ENCODE assay signal across 16 cellular contexts in the genomic region with DNA sequence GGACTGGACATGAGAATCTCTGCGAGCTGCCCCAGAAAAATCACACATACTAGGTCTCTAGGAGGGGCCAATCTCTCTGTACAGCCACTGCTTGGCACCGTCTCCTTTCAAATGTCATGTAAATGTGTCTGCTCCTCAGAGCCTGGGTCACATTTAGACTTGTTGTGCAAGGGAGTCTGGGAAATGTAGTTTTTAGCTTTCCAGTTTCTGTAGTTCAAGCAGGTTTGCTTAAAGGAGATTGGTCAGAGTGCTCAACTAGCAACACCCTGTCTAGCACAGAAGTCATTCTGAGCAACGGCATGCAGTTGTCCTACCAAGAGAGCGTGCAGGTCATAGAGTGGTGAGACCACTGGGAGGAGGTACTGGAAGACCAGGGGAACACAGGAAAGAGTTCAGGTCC.
DNase-seq lines count a peak whose midpoint lies in the region; ATAC-seq and TF ChIP-seq lines count a peak whose summit lies in the region.
"Had no signal": no experiment of that assay in that cellular context is flagged by ENCODE, and none has a peak within 500 bp of the region (broad histone marks: within the 10 kb centered on the region; RNA-seq: fewer than 3 reads in every experiment).

No MANE protein-coding gene starts in this region.

- CTCF ChIA-PET in PC-3 (lab: Charles Lee): no interaction called here

- no peaks in the 10 kb centered on the region for H3K9me3 Mint-ChIP-seq in neural progenitor cell

- peaks cover 5% of the 10 kb centered on the region for H3K27me3 Mint-ChIP-seq in neural progenitor cell (ENCODE audit: insufficient read depth, low read depth)

- POLR2A ChIA-PET in PC-3 (lab: Charles Lee; ENCODE audit: unreplicated experiment): no interaction called here

- no TSS peak for BruUV-seq in PC-3 (replicated peaks; lab: Mats Ljungman, UMichigan)

- H3K4me1 Mint-ChIP-seq in neural progenitor cell: peaks cover 5% of the 10 kb centered on the region

- peaks cover 22% of the 10 kb centered on the region for H3K4me1 ChIP-seq in PC-3 (ENCODE audit: insufficient read depth, low read length)
- no peaks in the 10 kb centered on the region for H3K4me1 ChIP-seq in neural progenitor cell

- H3K9me2 ChIP-seq in PC-3 (replicated peaks; ENCODE audit: low read length): no peaks in the 10 kb centered on the region

- H3K27me3 ChIP-seq in H7 (ENCODE audit: control insufficient read depth, insufficient read depth, low read length) (no peaks in the 10 kb centered on the region), PC-3 (ENCODE audit: low read length) (no peaks in the 10 kb centered on the region), neural progenitor cell (no peaks in the 10 kb centered on the region)

- no peak overlapping the region for H3K27ac Mint-ChIP-seq in neural progenitor cell

- H3K36me3 ChIP-seq in H7 (replicated peaks; ENCODE audit: control insufficient read depth, insufficient read depth, low read length): no peaks in the 10 kb centered on the region
- H3K36me3 ChIP-seq in PC-3 (ENCODE audit: low read depth, low read length): no peaks in the 10 kb centered on the region
- H3K36me3 ChIP-seq in neural progenitor cell: no peaks in the 10 kb centered on the region
- H3K36me3 ChIP-seq: WERI-Rb-1 had no signal

- intact Hi-C loops in PC-3 (cut with micrococcal nuclease): loop anchor here (2.0 kb wide), 1 partner anchor 30 kb away; no protein-coding TSS in a partner anchor

- H3K4me3 Mint-ChIP-seq in neural progenitor cell: no peak overlapping the region

- no peak overlapping the region for H3K4me3 ChIP-seq in H7 (ENCODE audit: insufficient read depth, low read depth, low read length)
- no peak overlapping the region for H3K4me3 ChIP-seq in PC-3 (ENCODE audit: low read length)
- no peak overlapping the region for H3K4me3 ChIP-seq in neural progenitor cell

- no peak overlapping the region for H2AFZ ChIP-seq in PC-3 (ENCODE audit: low read length)
- H2AFZ ChIP-seq in neural progenitor cell (replicated peaks): no peak overlapping the region

- no peaks in the 10 kb centered on the region for H3K36me3 Mint-ChIP-seq in neural progenitor cell

- H3K79me2 ChIP-seq in PC-3 (ENCODE audit: low read length): no peaks in the 10 kb centered on the region
- H3K79me2 ChIP-seq in neural progenitor cell (ENCODE audit: low read depth): no peaks in the 10 kb centered on the region

- H3K27ac ChIP-seq in PC-3 (ENCODE audit: low read length) (peak overlapping the region; percentile 66), neural progenitor cell (no peak overlapping the region)
- H3K27ac ChIP-seq: C4-2B, WERI-Rb-1 had no signal

- no peak; the same call in 1 of the 2 replicates for ATAC-seq in PC-3
- no peak for ATAC-seq in HG02852 (IDR thresholded peaks at IDR 0.05; ENCODE audit: unreplicated experiment)

- no peak for TF ChIP-seq POLR2A in erythroblast (IDR thresholded peaks at IDR 0.05; ENCODE audit: low read length)

- DNase-seq in H7 (peak; percentile 57), PC-3 (peak; percentile 14), erythroblast (lab: John Stamatoyannopoulos, UW) (peak; percentile 25 to 29), neural progenitor cell (ENCODE audit: low spot score) (peak; percentile 27), LoVo (ENCODE audit: low spot score) (no peak), DMS79 treated with DMSO at 0.1 percent for 48 hours (lab: John Stamatoyannopoulos, UW) (no peak)
- DNase-seq: activated naive CD4-positive, alpha-beta T cell treated with anti-CD3 and anti-CD28 coated beads, Interleukin-2, amount 50 U/mL, for 16 hours; GDM1; kidney; NCI-H1436 treated with DMSO at 0.1 percent for 48 hours; NCI-H446 treated with DMSO at 0.1 percent for 48 hours; posterior cingulate gyrus; stimulated activated CD4-positive, alpha-beta T cell treated with anti-CD3 and anti-CD28 coated beads, Interleukin-12 subunit alpha, Interleukin-12 subunit beta, amount 100 ng/mL, for 4 hours; WERI-Rb-1 had no signal

- no peaks in the 10 kb centered on the region for H3K9me3 ChIP-seq in PC-3 (ENCODE audit: low read length)
- H3K9me3 ChIP-seq in neural progenitor cell (ENCODE audit: low read depth): no peaks in the 10 kb centered on the region

- no peaks in the 10 kb centered on the region for H3F3A ChIP-seq in PC-3 (ENCODE audit: low read length, unreplicated experiment)
- no peaks in the 10 kb centered on the region for H3F3A ChIP-seq in neural progenitor cell (ENCODE audit: low read depth)

- TF ChIP-seq CTCF in PC-3 (conservative IDR thresholded peaks at IDR 0.05; ENCODE audit: low read depth, low read length): no peak
- no peak for TF ChIP-seq CTCF in neural progenitor cell (IDR thresholded peaks at IDR 0.05)

- H3K9ac ChIP-seq in PC-3 (ENCODE audit: low read length): no peak overlapping the region
- H3K9ac ChIP-seq in neural progenitor cell: no peak overlapping the region

- no peaks in the 10 kb centered on the region for H4K20me1 ChIP-seq in PC-3 (ENCODE audit: low read length)
- no peaks in the 10 kb centered on the region for H4K20me1 ChIP-seq in neural progenitor cell (ENCODE audit: low read depth)

- H3K4me2 ChIP-seq in PC-3 (ENCODE audit: low read length): no peak overlapping the region
- no peak overlapping the region for H3K4me2 ChIP-seq in neural progenitor cell

Comparison
In these comparisons a context has a peak if more than half of its experiments do, and no peak if none do; other contexts are left out.
1. DNase-seq: peak in H7 (single experiment), PC-3 (single experiment), erythroblast (2 of 2) and neural progenitor cell (single experiment); none in LoVo (single experiment) and DMS79 treated with DMSO at 0.1 percent for 48 hours (single experiment).